32 cellular contexts compared by ENCODE assay signal in the genomic region with DNA sequence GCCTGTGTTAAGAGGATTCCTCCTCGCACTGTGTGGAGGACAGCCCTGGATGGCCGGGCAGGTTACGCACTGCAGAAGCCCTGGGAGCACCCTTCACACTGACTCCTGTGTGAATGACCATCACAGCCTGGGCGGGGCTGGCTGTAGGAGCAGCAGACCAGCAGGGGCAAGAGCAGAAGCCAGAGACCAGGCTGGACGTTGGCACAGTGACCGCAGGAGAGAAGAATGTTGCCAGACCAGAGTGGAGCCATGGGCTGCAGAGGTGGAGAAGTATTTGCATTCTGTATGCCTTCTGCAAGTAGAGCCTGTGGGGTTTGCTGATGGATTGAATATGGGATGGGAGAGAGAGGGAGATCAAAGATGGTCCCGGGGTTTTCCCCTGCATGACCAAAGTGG. TPM values are rescaled to one million over a fixed set of nuclear protein-coding genes. Genes with fewer than 3 reads are reported as not detected.
DNase-seq lines count a peak whose midpoint lies in the region; ATAC-seq and TF ChIP-seq lines count a peak whose summit lies in the region.
"Had no signal": no experiment of that assay in that cellular context is flagged by ENCODE, and none has a peak within 500 bp of the region (broad histone marks: within the 10 kb centered on the region; RNA-seq: fewer than 3 reads in every experiment).

No MANE protein-coding gene starts in this region.

- TF ChIP-seq EP300 in stomach (IDR thresholded peaks at IDR 0.05), result no peak

- no peak overlapping the region for H3K27ac Mint-ChIP-seq in natural killer cell
- H3K27ac Mint-ChIP-seq: activated CD4-positive, alpha-beta T cell treated with anti-CD3 and anti-CD28 coated beads, Interleukin-2, amount 10 ng/mL, durations not matched to agents 24 days and 14 days; activated naive CD8-positive, alpha-beta T cell; CD4-positive, alpha-beta T cell; memory B cell had no signal

- in situ Hi-C loops in GM13977 (cut with MboI; ENCODE audit: low pct_unique_long_range_greater_than_20kb, low sequenced_read_pairs, unreplicated experiment), result no loop called here

- H3K27me3 ChIP-seq in heart right ventricle (no peaks in the 10 kb centered on the region), lung (ENCODE audit: control insufficient read depth, insufficient read depth) (no peaks in the 10 kb centered on the region), stomach (no peaks in the 10 kb centered on the region)
- H3K27me3 ChIP-seq: colonic mucosa, SJCRH30, thyroid gland had no signal

- WGBS in heart right ventricle, 2 donors, result 81 to 86% methylated on average over 7 of the region's 7 CpGs
- WGBS in lung, 2 donors, result 77 to 88% methylated on average over 7 of the region's 7 CpGs
- 48 to 78% (median 56%) methylated on average over 5 to 7 of the region's 7 CpGs for WGBS in stomach, 5 donors

- H3K4me1 Mint-ChIP-seq in natural killer cell, result peaks cover 2 to 5% of the 10 kb centered on the region in 2 donors

- peak overlapping the region in 6 of 10 donors; percentile 12 to 69 (median 55) for H3K27ac ChIP-seq in heart right ventricle
- peak overlapping the region in 1 of 2 donors; percentile 47 for H3K27ac ChIP-seq in lung (ENCODE audit: low read depth in 1 of 2, low read length in 1 of 2)
- no peak overlapping the region for H3K27ac ChIP-seq in stomach
- H3K27ac ChIP-seq: colonic mucosa, epithelial cell of prostate, SJCRH30, thyroid gland had no signal

- intact Hi-C loops in heart right ventricle (cut with DNase I) (no loop called here), left cardiac atrium (cut with DNase I) (no loop called here), stomach (cut with DNase I; ENCODE audit: low total_unique reads) (no loop called here), natural killer cell (cut with micrococcal nuclease) (no loop called here)

- H3K4me3 Mint-ChIP-seq in natural killer cell, result no peak overlapping the region
- H3K4me3 Mint-ChIP-seq: activated CD4-positive, alpha-beta T cell treated with anti-CD3 and anti-CD28 coated beads, Interleukin-2, amount 10 ng/mL, durations not matched to agents 24 days and 14 days; activated naive CD8-positive, alpha-beta T cell; CD4-positive, alpha-beta T cell; memory B cell had no signal

- H3K36me3 Mint-ChIP-seq in natural killer cell, result no peaks in the 10 kb centered on the region

- ATAC-seq in heart right ventricle (peak in 3 of 8 donors; percentile 10 to 41 (median 16)), left cardiac atrium (no peak), lung (ENCODE audit: insufficient read depth, low FRiP score) (peak; percentile 77), natural killer cell (no peak), HG03457 (IDR thresholded peaks at IDR 0.05; ENCODE audit: unreplicated experiment) (no peak)

- DNase-seq in heart right ventricle, result no peak
- no peak for DNase-seq in left cardiac atrium
- DNase-seq in cerebellum (ENCODE audit: low spot score), result peak; percentile 26
- DNase-seq in lung (ENCODE audit: low spot score), result peak; percentile 76
- peak; percentile 81 for DNase-seq in stomach
- DNase-seq in natural killer cell, result no peak
- no peak for DNase-seq in GM13977 (ENCODE audit: low spot score)
- DNase-seq: activated CD4-positive, alpha-beta T cell treated with anti-CD3 and anti-CD28 coated beads, Interleukin-2, amount 10 ng/mL, durations not matched to agents 24 days and 14 days; activated CD8-positive, alpha-beta memory T cell treated with anti-CD3 and anti-CD28 coated beads for 24 hours; activated effector memory CD4-positive, alpha-beta T cell treated with anti-CD3 and anti-CD28 coated beads, Interleukin-2, amount 50 U/mL, for 16 hours; activated T-cell treated with anti-CD3 and anti-CD28 coated beads, Interleukin-2, amount 50 U/mL, for 1 hour; AML-193; anterior cingulate cortex; CD4-positive, alpha-beta T cell; colonic mucosa; effector CD4-positive, alpha-beta T cell; GOT3; Kasumi-1; NCI-H1417 treated with DMSO at 0.1 percent for 48 hours; NCI-H2081 treated with DMSO at 0.1 percent for 48 hours; NCI-H2227 treated with DMSO at 0.1 percent for 48 hours; NCI-H526 treated with DMSO at 0.1 percent for 48 hours; NK-92 treated with Interleukin-12 subunit alpha and Interleukin-12 subunit beta, amount 100 ng/mL, for 24 hours; right cardiac atrium; SJCRH30; stimulated activated CD4-positive, alpha-beta T cell treated with anti-CD3 and anti-CD28 coated beads, Interleukin-2, amount 100 ng/mL, for 48 hours; T-helper 9 cell had no signal

- peaks cover 0 to 18% (median 0%) of the 10 kb centered on the region in 11 donors for H3K9me3 ChIP-seq in heart right ventricle
- peaks cover 0 to 3% of the 10 kb centered on the region in 2 donors for H3K9me3 ChIP-seq in lung (ENCODE audit: control insufficient read depth in 2 of 2, insufficient read depth in 1 of 2, low read length in 1 of 2)
- no peaks in the 10 kb centered on the region for H3K9me3 ChIP-seq in stomach
- H3K9me3 ChIP-seq: colonic mucosa, thyroid gland had no signal

- no peak overlapping the region for H3K4me3 ChIP-seq in heart right ventricle
- H3K4me3 ChIP-seq in lung, result no peak overlapping the region
- H3K4me3 ChIP-seq in stomach, result no peak overlapping the region
- H3K4me3 ChIP-seq: colonic mucosa, SJCRH30, thyroid gland had no signal

- H3K36me3 ChIP-seq in heart right ventricle (peaks cover 0 to 13% (median 0%) of the 10 kb centered on the region in 9 donors), lung (ENCODE audit: control insufficient read depth in 2 of 2, insufficient read depth in 2 of 2, low read length in 2 of 2) (no peaks in the 10 kb centered on the region), stomach (peaks cover 0 to 5% (median 2%) of the 10 kb centered on the region in 4 donors)
- H3K36me3 ChIP-seq: colonic mucosa, thyroid gland had no signal

- H3K4me1 ChIP-seq in heart right ventricle (peaks cover 2 to 70% (median 23%) of the 10 kb centered on the region in 9 donors), lung (ENCODE audit: control insufficient read depth in 2 of 2, insufficient read depth in 2 of 2, low read length in 2 of 2) (peaks cover 4 to 11% of the 10 kb centered on the region in 2 donors), stomach (peaks cover 0 to 13% (median 6%) of the 10 kb centered on the region in 4 donors)
- H3K4me1 ChIP-seq: colonic mucosa, SJCRH30 had no signal

- TF ChIP-seq POLR2A in stomach (IDR thresholded peaks at IDR 0.05), result no peak

- H3K9me3 Mint-ChIP-seq in natural killer cell, result no peaks in the 10 kb centered on the region

- peaks cover 0 to 12% of the 10 kb centered on the region in 2 donors for H3K27me3 Mint-ChIP-seq in natural killer cell (ENCODE audit: low read depth in 2 of 2)
- H3K27me3 Mint-ChIP-seq: activated naive CD8-positive, alpha-beta T cell had no signal

- no peak for TF ChIP-seq CTCF in heart right ventricle (IDR thresholded peaks at IDR 0.05)
- TF ChIP-seq CTCF in lung (IDR thresholded peaks at IDR 0.05; ENCODE audit: control extremely low read depth, extremely low read depth), result no peak
- TF ChIP-seq CTCF in stomach (IDR thresholded peaks at IDR 0.05), result no peak
- TF ChIP-seq CTCF in natural killer cell (IDR thresholded peaks at IDR 0.05), result no peak
- TF ChIP-seq CTCF in GM13977 (IDR thresholded peaks at IDR 0.05; ENCODE audit: extremely low read depth, insufficient read depth, missing control alignments), result no peak

RNA-seq across cellular contexts. Expression of a gene that starts 23.1 kb away (rescaled TPM):
- total RNA-seq in heart right ventricle (100 to 1,000 TPM in 9 of 10 donors, 10 to 100 TPM in 1; 91.5 to 132 (median 112) TPM), left cardiac atrium (10 to 100 TPM; 69.3 to 99.6 TPM), cerebellum (33.8 TPM), lung (100 to 1,000 TPM; 107 to 194 TPM), stomach (100 to 1,000 TPM; 126 to 201 (median 152) TPM), natural killer cell (100 to 1,000 TPM; 163 to 207 (median 188) TPM)
- polyA plus RNA-seq in heart right ventricle (100 to 1,000 TPM; 103 to 111 TPM), lung (10 to 100 TPM; 79.7 to 81.1 TPM), stomach (10 to 100 TPM; 31.6 to 43.7 (median 40.6) TPM)

RNA-seq across cellular contexts. Expression of a gene that starts 59.9 kb away (rescaled TPM):
- 1 to 10 TPM; 1.9 to 6.9 (median 4.6) TPM for total RNA-seq in heart right ventricle
- polyA plus RNA-seq in heart right ventricle, result 1 to 10 TPM; 4.8 to 7.6 TPM
- total RNA-seq in left cardiac atrium, result 1 to 10 TPM; 2.3 to 2.4 TPM
- total RNA-seq in cerebellum, result 0.36 TPM
- total RNA-seq in lung, result 10 to 100 TPM; 44.9 to 48.0 TPM
- 10 to 100 TPM; 19.3 to 73.3 TPM for polyA plus RNA-seq in lung
- 100 to 1,000 TPM in 2 of 5 donors, 10 to 100 TPM in 2, 1 to 10 TPM in 1; 8.8 to 187 (median 25.6) TPM for total RNA-seq in stomach
- 10 to 100 TPM; 38.8 to 83.8 (median 62.9) TPM for polyA plus RNA-seq in stomach
- total RNA-seq in natural killer cell, result not detected
- total RNA-seq: CD4-positive, alpha-beta T cell had no signal

Comparison
In these comparisons a context has a peak if more than half of its experiments do, and no peak if none do; other contexts are left out.
1. DNase-seq: peak in cerebellum (single experiment), lung (single experiment) and stomach (single experiment); none in heart right ventricle (0 of 2), left cardiac atrium (single experiment), natural killer cell (single experiment) and GM13977 (single experiment).
2. H3K27ac ChIP-seq: peak in heart right ventricle (6 of 10); none in stomach (0 of 5).